ENCODE assay signal across 8 cellular contexts in the genomic region with DNA sequence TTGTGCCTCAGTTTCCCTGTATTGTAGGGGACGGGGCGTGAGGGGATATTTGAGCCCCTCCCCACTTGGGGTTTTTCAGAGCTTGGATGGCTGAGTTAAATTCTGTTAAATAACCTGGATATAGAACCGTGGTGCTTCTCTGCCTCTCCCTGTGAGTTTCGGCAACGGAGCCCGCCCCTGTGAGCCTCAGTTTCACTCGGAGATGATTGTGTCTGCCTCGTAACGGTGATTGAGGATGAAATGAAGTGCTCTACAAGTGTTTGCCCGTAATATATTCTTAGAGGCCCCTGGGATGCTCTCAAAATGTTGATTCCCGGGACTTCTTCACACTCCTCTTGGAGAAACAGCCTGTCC. TPM values are rescaled to one million over a fixed set of nuclear protein-coding genes. Genes with fewer than 3 reads are reported as not detected.
DNase-seq lines count a peak whose midpoint lies in the region; ATAC-seq and TF ChIP-seq lines count a peak whose summit lies in the region.

No MANE protein-coding gene starts in this region.

- H3K36me3 ChIP-seq in testis (ENCODE audit: low read depth, missing control alignments), result no peaks in the 10 kb centered on the region

- 0 to 2% methylated on average over 11 of the region's 11 CpGs for WGBS in testis, 2 donors

- no peaks in the 10 kb centered on the region for H3K27me3 Mint-ChIP-seq in activated CD8-positive, alpha-beta memory T cell treated with anti-CD3 and anti-CD28 coated beads, Interleukin-2, amount 10 ng/mL, durations not matched to agents 7 days and 5 days
- no peaks in the 10 kb centered on the region for H3K27me3 Mint-ChIP-seq in activated naive CD8-positive, alpha-beta T cell treated with anti-CD3 and anti-CD28 coated beads, Interleukin-2, amount 10 ng/mL, durations not matched to agents 7 days and 5 days

- no peak for TF ChIP-seq CTCF in testis (IDR thresholded peaks at IDR 0.05)

- H3K27me3 ChIP-seq in layer of hippocampus (ENCODE audit: control insufficient read depth, insufficient read depth, low read length) (no peaks in the 10 kb centered on the region), testis (no peaks in the 10 kb centered on the region)

- no peaks in the 10 kb centered on the region for H3K9me3 Mint-ChIP-seq in activated CD8-positive, alpha-beta memory T cell treated with anti-CD3 and anti-CD28 coated beads, Interleukin-2, amount 10 ng/mL, durations not matched to agents 7 days and 5 days (ENCODE audit: low read depth)
- H3K9me3 Mint-ChIP-seq in activated naive CD8-positive, alpha-beta T cell treated with anti-CD3 and anti-CD28 coated beads, Interleukin-2, amount 10 ng/mL, durations not matched to agents 7 days and 5 days, result no peaks in the 10 kb centered on the region

- no peaks in the 10 kb centered on the region for H3K9me3 ChIP-seq in testis

- intact Hi-C loops in testis (cut with DNase I; ENCODE audit: low total_unique reads), result no loop called here

- no peak for TF ChIP-seq POLR2A in testis (IDR thresholded peaks at IDR 0.05)

- no peak for DNase-seq in activated CD8-positive, alpha-beta memory T cell treated with anti-CD3 and anti-CD28 coated beads, Interleukin-2, amount 10 ng/mL, durations not matched to agents 7 days and 5 days
- DNase-seq in activated CD8-positive, alpha-beta memory T cell treated with anti-CD3 and anti-CD28 coated beads for 24 hours, result no peak
- no peak for DNase-seq in activated naive CD8-positive, alpha-beta T cell treated with anti-CD3 and anti-CD28 coated beads, Interleukin-2, amount 10 ng/mL, durations not matched to agents 7 days and 5 days
- DNase-seq in testis (no peak), activated gamma-delta T cell (lab: John Stamatoyannopoulos, UW) (no peak), medulla oblongata (ENCODE audit: extremely low spot score) (no peak)

- CTCF ChIA-PET in activated CD8-positive, alpha-beta memory T cell treated with anti-CD3 and anti-CD28 coated beads, Interleukin-2, amount 10 ng/mL, durations not matched to agents 7 days and 5 days (lab: Charles Lee), result interaction anchor here (0.9 to 6.3 kb wide), 15 partner anchors 10 to 617 kb away, joined by 3 to 56 read pairs (median 6); partner anchors contain the start of genes ELL, FKBP8, REX1BD and UBA52

- H3K27ac ChIP-seq in layer of hippocampus (ENCODE audit: low read depth, low read length) (peak overlapping the region; percentile 89), testis (peak overlapping the region; percentile 93 to 94)

- H3K4me1 Mint-ChIP-seq in activated CD8-positive, alpha-beta memory T cell treated with anti-CD3 and anti-CD28 coated beads, Interleukin-2, amount 10 ng/mL, durations not matched to agents 7 days and 5 days, result peaks cover 24% of the 10 kb centered on the region
- H3K4me1 Mint-ChIP-seq in activated naive CD8-positive, alpha-beta T cell treated with anti-CD3 and anti-CD28 coated beads, Interleukin-2, amount 10 ng/mL, durations not matched to agents 7 days and 5 days, result peaks cover 20% of the 10 kb centered on the region

- POLR2A ChIA-PET in activated naive CD8-positive, alpha-beta T cell treated with anti-CD3 and anti-CD28 coated beads, Interleukin-2, amount 10 ng/mL, durations not matched to agents 7 days and 5 days (lab: Charles Lee), result interaction anchor here (1.0 to 6.5 kb wide), 14 partner anchors 10 to 362 kb away, joined by 3 to 75 read pairs (median 5); partner anchors contain the start of genes DDX49, ELL, FKBP8 and JUND

- H3K36me3 Mint-ChIP-seq in activated CD8-positive, alpha-beta memory T cell treated with anti-CD3 and anti-CD28 coated beads, Interleukin-2, amount 10 ng/mL, durations not matched to agents 7 days and 5 days, result peaks cover 13% of the 10 kb centered on the region
- H3K36me3 Mint-ChIP-seq in activated naive CD8-positive, alpha-beta T cell treated with anti-CD3 and anti-CD28 coated beads, Interleukin-2, amount 10 ng/mL, durations not matched to agents 7 days and 5 days, result peaks cover 6% of the 10 kb centered on the region

- peak overlapping the region; percentile 94 for H3K27ac Mint-ChIP-seq in activated CD8-positive, alpha-beta memory T cell treated with anti-CD3 and anti-CD28 coated beads, Interleukin-2, amount 10 ng/mL, durations not matched to agents 7 days and 5 days
- H3K27ac Mint-ChIP-seq in activated naive CD8-positive, alpha-beta T cell treated with anti-CD3 and anti-CD28 coated beads, Interleukin-2, amount 10 ng/mL, durations not matched to agents 7 days and 5 days, result peak overlapping the region; percentile 89

- ATAC-seq in activated CD8-positive, alpha-beta memory T cell treated with anti-CD3 and anti-CD28 coated beads, Interleukin-2, amount 10 ng/mL, durations not matched to agents 7 days and 5 days, result no peak
- no peak for ATAC-seq in activated naive CD8-positive, alpha-beta T cell treated with anti-CD3 and anti-CD28 coated beads, Interleukin-2, amount 10 ng/mL, durations not matched to agents 7 days and 5 days (ENCODE audit: low read depth)
- ATAC-seq in GM18498 (IDR thresholded peaks at IDR 0.05; ENCODE audit: unreplicated experiment), result no peak

- H3K4me3 Mint-ChIP-seq in activated CD8-positive, alpha-beta memory T cell treated with anti-CD3 and anti-CD28 coated beads, Interleukin-2, amount 10 ng/mL, durations not matched to agents 7 days and 5 days, result peak overlapping the region; percentile 89
- H3K4me3 Mint-ChIP-seq in activated naive CD8-positive, alpha-beta T cell treated with anti-CD3 and anti-CD28 coated beads, Interleukin-2, amount 10 ng/mL, durations not matched to agents 7 days and 5 days, result peak overlapping the region; percentile 93

- peaks cover 13% of the 10 kb centered on the region for H3K4me1 ChIP-seq in testis

- H3K4me3 ChIP-seq in testis, result peak overlapping the region; percentile 79 to 94

RNA-seq across cellular contexts. Expression of gene KXD1, which starts 0.5 kb away (rescaled TPM):
- total RNA-seq in activated CD8-positive, alpha-beta memory T cell treated with anti-CD3 and anti-CD28 coated beads, Interleukin-2, amount 10 ng/mL, durations not matched to agents 7 days and 5 days, result 100 to 1,000 TPM; 106 to 113 TPM
- 100 to 1,000 TPM in 1 of 2 experiments, 10 to 100 TPM in 1; 96.7 to 105 TPM for total RNA-seq in activated naive CD8-positive, alpha-beta T cell treated with anti-CD3 and anti-CD28 coated beads, Interleukin-2, amount 10 ng/mL, durations not matched to agents 7 days and 5 days
- 100 to 1,000 TPM; 124 to 133 TPM for total RNA-seq in testis
- polyA plus RNA-seq in testis (ENCODE audit: insufficient read depth, low read depth, low replicate concordance), result 163 TPM

RNA-seq across cellular contexts. Expression of gene UBA52, which starts 13.5 kb away (rescaled TPM):
- total RNA-seq in activated CD8-positive, alpha-beta memory T cell treated with anti-CD3 and anti-CD28 coated beads, Interleukin-2, amount 10 ng/mL, durations not matched to agents 7 days and 5 days, result 1,000 to 10,000 TPM; 1,256 to 1,325 TPM
- total RNA-seq in activated naive CD8-positive, alpha-beta T cell treated with anti-CD3 and anti-CD28 coated beads, Interleukin-2, amount 10 ng/mL, durations not matched to agents 7 days and 5 days, result 1,000 to 10,000 TPM; 1,538 to 1,547 TPM
- total RNA-seq in testis, result 100 to 1,000 TPM; 475 to 508 TPM
- 1,038 TPM for polyA plus RNA-seq in testis (ENCODE audit: insufficient read depth, low read depth, low replicate concordance)

RNA-seq across cellular contexts. Expression of gene FKBP8, which starts 14.8 kb away (rescaled TPM):
- 100 to 1,000 TPM; 220 to 286 TPM for total RNA-seq in activated CD8-positive, alpha-beta memory T cell treated with anti-CD3 and anti-CD28 coated beads, Interleukin-2, amount 10 ng/mL, durations not matched to agents 7 days and 5 days
- 100 to 1,000 TPM; 261 to 275 TPM for total RNA-seq in activated naive CD8-positive, alpha-beta T cell treated with anti-CD3 and anti-CD28 coated beads, Interleukin-2, amount 10 ng/mL, durations not matched to agents 7 days and 5 days
- total RNA-seq in testis, result 100 to 1,000 TPM; 587 to 614 TPM
- 571 TPM for polyA plus RNA-seq in testis (ENCODE audit: insufficient read depth, low read depth, low replicate concordance)

RNA-seq across cellular contexts. Expression of gene REX1BD, which starts 30.4 kb away (rescaled TPM):
- total RNA-seq in activated CD8-positive, alpha-beta memory T cell treated with anti-CD3 and anti-CD28 coated beads, Interleukin-2, amount 10 ng/mL, durations not matched to agents 7 days and 5 days, result 100 to 1,000 TPM in 1 of 2 experiments, 10 to 100 TPM in 1; 88.9 to 102 TPM
- 100 to 1,000 TPM; 105 to 109 TPM for total RNA-seq in activated naive CD8-positive, alpha-beta T cell treated with anti-CD3 and anti-CD28 coated beads, Interleukin-2, amount 10 ng/mL, durations not matched to agents 7 days and 5 days
- total RNA-seq in testis, result 10 to 100 TPM; 44.3 to 58.7 TPM
- polyA plus RNA-seq in testis (ENCODE audit: insufficient read depth, low read depth, low replicate concordance), result 14.5 TPM

RNA-seq across cellular contexts. Expression of gene ELL, which starts 36.3 kb away (rescaled TPM):
- total RNA-seq in activated CD8-positive, alpha-beta memory T cell treated with anti-CD3 and anti-CD28 coated beads, Interleukin-2, amount 10 ng/mL, durations not matched to agents 7 days and 5 days, result 10 to 100 TPM; 22.9 to 33.7 TPM
- total RNA-seq in activated naive CD8-positive, alpha-beta T cell treated with anti-CD3 and anti-CD28 coated beads, Interleukin-2, amount 10 ng/mL, durations not matched to agents 7 days and 5 days, result 10 to 100 TPM; 28.5 to 31.2 TPM
- total RNA-seq in testis, result 10 to 100 TPM; 75.8 to 76.1 TPM
- polyA plus RNA-seq in testis (ENCODE audit: insufficient read depth, low read depth, low replicate concordance), result 48.0 TPM
